25 cellular contexts compared by ENCODE assay signal in the genomic region with DNA sequence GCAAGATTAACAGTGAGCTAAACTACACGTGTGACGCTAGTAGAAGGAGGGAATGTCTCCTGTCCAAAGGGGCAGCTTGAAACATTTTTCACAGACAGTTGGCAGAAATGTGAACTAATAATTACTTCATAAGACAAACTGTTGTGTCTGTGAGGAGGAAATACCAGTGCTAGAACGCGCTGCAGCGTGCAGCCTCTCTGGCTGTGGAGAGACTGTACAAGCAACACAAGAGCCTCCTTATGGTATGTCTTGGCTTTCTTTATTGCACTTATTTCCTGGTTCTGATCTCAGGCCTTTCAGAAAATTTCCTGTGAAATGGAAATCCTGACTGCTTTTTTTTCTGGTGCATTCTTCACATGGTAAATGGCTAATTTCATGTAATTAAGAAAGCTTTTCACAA. TPM values are rescaled to one million over a fixed set of nuclear protein-coding genes. Genes with fewer than 3 reads are reported as not detected.
DNase-seq lines count a peak whose midpoint lies in the region; ATAC-seq and TF ChIP-seq lines count a peak whose summit lies in the region.
"Had no signal": no experiment of that assay in that cellular context is flagged by ENCODE, and none has a peak within 500 bp of the region (broad histone marks: within the 10 kb centered on the region; RNA-seq: fewer than 3 reads in every experiment).

No MANE protein-coding gene starts in this region.

- H3K36me3 ChIP-seq in OCI-LY7 (ENCODE audit: insufficient read depth, low read length) (no peaks in the 10 kb centered on the region), left lung (no peaks in the 10 kb centered on the region)
- H3K36me3 ChIP-seq: BLaER1 treated with 17β-estradiol and CSF1 and Interleukin-3, amounts not matched to agents 10 nM and 100 nM; esophagus squamous epithelium; right atrium auricular region had no signal

- no peaks in the 10 kb centered on the region for H3K36me3 Mint-ChIP-seq in CD14-positive monocyte
- H3K36me3 Mint-ChIP-seq in Calu3 (ENCODE audit: insufficient read depth, unreplicated experiment) = no peaks in the 10 kb centered on the region
- no peaks in the 10 kb centered on the region for H3K36me3 Mint-ChIP-seq in activated CD4-positive, alpha-beta memory T cell treated with anti-CD3 and anti-CD28 coated beads, Interleukin-2, amount 10 ng/mL, durations not matched to agents 7 days and 5 days (ENCODE audit: low read depth)
- H3K36me3 Mint-ChIP-seq: natural killer cell had no signal

- no peak overlapping the region for H3K27ac Mint-ChIP-seq in CD14-positive monocyte
- H3K27ac Mint-ChIP-seq in Calu3 (ENCODE audit: unreplicated experiment) = no peak overlapping the region
- H3K27ac Mint-ChIP-seq in activated CD4-positive, alpha-beta memory T cell treated with anti-CD3 and anti-CD28 coated beads, Interleukin-2, amount 10 ng/mL, durations not matched to agents 7 days and 5 days = no peak overlapping the region
- H3K27ac Mint-ChIP-seq: activated naive CD8-positive, alpha-beta T cell; effector memory CD8-positive, alpha-beta T cell; natural killer cell; stimulated activated memory B cell treated with anti-CD40 and anti-IgM and Interleukin-4, amounts not matched to agents 10 μg/mL and 1 μg/mL and 100 μg/mL, for 72 hours; WTC11 had no signal

- peak overlapping the region; percentile 11; the same call in 1 of the 2 replicates for H3K4me2 ChIP-seq in OCI-LY7 (ENCODE audit: low read length)
- H3K4me2 ChIP-seq: BLaER1 treated with 17β-estradiol and CSF1 and Interleukin-3, amounts not matched to agents 10 nM and 100 nM had no signal

- intact Hi-C loops in OCI-LY7 (cut with micrococcal nuclease; ENCODE audit: unreplicated experiment) = no loop called here
- intact Hi-C loops in left lung (cut with DNase I) = no loop called here
- intact Hi-C loops in CD14-positive monocyte (cut with micrococcal nuclease) = no loop called here
- intact Hi-C loops in Calu3 (cut with micrococcal nuclease; ENCODE audit: unreplicated experiment) = loop anchor here (10.0 kb wide), 2 partner anchors 115 to 205 kb away; no protein-coding TSS in a partner anchor

- peak; percentile 90 for ATAC-seq in left lung
- ATAC-seq: effector memory CD8-positive, alpha-beta T cell; natural killer cell; stimulated activated memory B cell treated with anti-CD40 and anti-IgM and Interleukin-4, amounts not matched to agents 10 μg/mL and 1 μg/mL and 100 μg/mL, for 72 hours; WTC11 had no signal

- H3K9me2 ChIP-seq in OCI-LY7 (ENCODE audit: insufficient read depth, low read length) = no peaks in the 10 kb centered on the region

- H3K4me1 ChIP-seq in OCI-LY7 (ENCODE audit: insufficient read depth, low read length, poor library complexity, severe bottlenecking) = peaks cover 13% of the 10 kb centered on the region
- H3K4me1 ChIP-seq in left lung = no peaks in the 10 kb centered on the region
- H3K4me1 ChIP-seq: esophagus squamous epithelium, right atrium auricular region had no signal

- H3K4me3 Mint-ChIP-seq in CD14-positive monocyte (no peak overlapping the region), Calu3 (ENCODE audit: low read depth, unreplicated experiment) (no peak overlapping the region)
- no peak overlapping the region for H3K4me3 Mint-ChIP-seq in activated CD4-positive, alpha-beta memory T cell treated with anti-CD3 and anti-CD28 coated beads, Interleukin-2, amount 10 ng/mL, durations not matched to agents 7 days and 5 days
- H3K4me3 Mint-ChIP-seq: activated naive CD8-positive, alpha-beta T cell; effector memory CD8-positive, alpha-beta T cell; natural killer cell; stimulated activated memory B cell treated with anti-CD40 and anti-IgM and Interleukin-4, amounts not matched to agents 10 μg/mL and 1 μg/mL and 100 μg/mL, for 72 hours; WTC11 had no signal

- H3K27ac ChIP-seq in OCI-LY7 (ENCODE audit: low read depth, low read length, poor library complexity, severe bottlenecking) = no peak overlapping the region
- H3K27ac ChIP-seq in left lung = no peak overlapping the region
- H3K27ac ChIP-seq: BLaER1 treated with 17β-estradiol and CSF1 and Interleukin-3, amounts not matched to agents 10 nM and 100 nM; esophagus squamous epithelium; right atrium auricular region had no signal

- POLR2A ChIA-PET in AG04449 (lab: Yijun Ruan, JAX) = no interaction called here
- POLR2A ChIA-PET in OCI-LY7 (lab: Charles Lee) = interaction anchor here (0.9 kb wide), 1 partner anchor 17 kb away, joined by 3 read pairs; no protein-coding TSS in a partner anchor
- POLR2A ChIA-PET in activated CD4-positive, alpha-beta memory T cell treated with anti-CD3 and anti-CD28 coated beads, Interleukin-2, amount 10 ng/mL, durations not matched to agents 7 days and 5 days (lab: Charles Lee) = no interaction called here

- BruUV-seq in OCI-LY7 (replicated peaks; lab: Mats Ljungman, UMichigan) = no TSS peak
- BruUV-seq in Calu3 (replicated peaks; lab: Mats Ljungman, UMichigan) = no TSS peak

- no peaks in the 10 kb centered on the region for H3K27me3 ChIP-seq in left lung
- H3K27me3 ChIP-seq: BLaER1 treated with 17β-estradiol and CSF1 and Interleukin-3, amounts not matched to agents 10 nM and 100 nM; esophagus squamous epithelium; right atrium auricular region had no signal

- TF ChIP-seq CTCF in AG04449 (IDR thresholded peaks at IDR 0.05; ENCODE audit: insufficient read depth, low read length, missing control alignments) = no peak
- TF ChIP-seq CTCF in OCI-LY7 (conservative IDR thresholded peaks at IDR 0.05; ENCODE audit: low read length) = no peak
- TF ChIP-seq CTCF in epithelial cell of esophagus (IDR thresholded peaks at IDR 0.05; ENCODE audit: insufficient read depth, low read depth, low read length, missing control alignments) = peak; percentile 8
- no peak for TF ChIP-seq CTCF in left lung (IDR thresholded peaks at IDR 0.05)
- no peak for TF ChIP-seq CTCF in CD14-positive monocyte (IDR thresholded peaks at IDR 0.05)
- TF ChIP-seq CTCF in Calu3 (IDR thresholded peaks at IDR 0.05; ENCODE audit: unreplicated experiment) = no peak

- H3K27me3 Mint-ChIP-seq in CD14-positive monocyte (ENCODE audit: low read depth in 3 of 3) (peaks cover 0 to 7% (median 1%) of the 10 kb centered on the region in 3 donors), Calu3 (ENCODE audit: unreplicated experiment) (no peaks in the 10 kb centered on the region)
- no peaks in the 10 kb centered on the region for H3K27me3 Mint-ChIP-seq in activated CD4-positive, alpha-beta memory T cell treated with anti-CD3 and anti-CD28 coated beads, Interleukin-2, amount 10 ng/mL, durations not matched to agents 7 days and 5 days
- H3K27me3 Mint-ChIP-seq: activated naive CD8-positive, alpha-beta T cell; effector memory CD8-positive, alpha-beta T cell; stimulated activated memory B cell treated with anti-CD40 and anti-IgM and Interleukin-4, amounts not matched to agents 10 μg/mL and 1 μg/mL and 100 μg/mL, for 72 hours had no signal

- CTCF ChIA-PET in AG04449 (lab: Yijun Ruan, JAX) = no interaction called here
- CTCF ChIA-PET in OCI-LY7 (lab: Charles Lee; ENCODE audit: unreplicated experiment) = no interaction called here
- CTCF ChIA-PET in Calu3 (lab: Charles Lee) = no interaction called here
- CTCF ChIA-PET in activated CD4-positive, alpha-beta memory T cell treated with anti-CD3 and anti-CD28 coated beads, Interleukin-2, amount 10 ng/mL, durations not matched to agents 7 days and 5 days (lab: Charles Lee) = no interaction called here

- H3K9me3 ChIP-seq in OCI-LY7 (ENCODE audit: low read length) (no peaks in the 10 kb centered on the region), left lung (no peaks in the 10 kb centered on the region)
- H3K9me3 ChIP-seq: esophagus squamous epithelium, right atrium auricular region had no signal

- H3K4me1 Mint-ChIP-seq in CD14-positive monocyte (no peaks in the 10 kb centered on the region), Calu3 (ENCODE audit: low read depth, unreplicated experiment) (no peaks in the 10 kb centered on the region)
- H3K4me1 Mint-ChIP-seq in activated CD4-positive, alpha-beta memory T cell treated with anti-CD3 and anti-CD28 coated beads, Interleukin-2, amount 10 ng/mL, durations not matched to agents 7 days and 5 days = no peaks in the 10 kb centered on the region
- H3K4me1 Mint-ChIP-seq: natural killer cell; stimulated activated memory B cell treated with anti-CD40 and anti-IgM and Interleukin-4, amounts not matched to agents 10 μg/mL and 1 μg/mL and 100 μg/mL, for 72 hours; WTC11 had no signal

- no peaks in the 10 kb centered on the region for H4K20me1 ChIP-seq in OCI-LY7 (ENCODE audit: insufficient read depth, low read length)
- H4K20me1 ChIP-seq: BLaER1 treated with 17β-estradiol and CSF1 and Interleukin-3, amounts not matched to agents 10 nM and 100 nM had no signal

- peaks cover 0 to 11% (median 7%) of the 10 kb centered on the region in 7 donors for H3K9me3 Mint-ChIP-seq in CD14-positive monocyte
- no peaks in the 10 kb centered on the region for H3K9me3 Mint-ChIP-seq in Calu3 (ENCODE audit: low read depth, unreplicated experiment)
- H3K9me3 Mint-ChIP-seq in activated CD4-positive, alpha-beta memory T cell treated with anti-CD3 and anti-CD28 coated beads, Interleukin-2, amount 10 ng/mL, durations not matched to agents 7 days and 5 days = no peaks in the 10 kb centered on the region
- H3K9me3 Mint-ChIP-seq: effector memory CD8-positive, alpha-beta T cell; natural killer cell; stimulated activated memory B cell treated with anti-CD40 and anti-IgM and Interleukin-4, amounts not matched to agents 10 μg/mL and 1 μg/mL and 100 μg/mL, for 72 hours had no signal

- no peaks in the 10 kb centered on the region for H3K79me2 ChIP-seq in OCI-LY7 (ENCODE audit: insufficient read depth, low read depth, low read length)

- DNase-seq in AG04449 (ENCODE audit: low read depth, low spot score) (peak; percentile 17), OCI-LY7 (ENCODE audit: low spot score) (no peak), epithelial cell of esophagus (ENCODE audit: low read depth) (peak; percentile 68), left lung (peak in 1 of 2 donors; percentile 43), CD14-positive monocyte (ENCODE audit: low spot score) (no peak), Calu3 (no peak)
- no peak for DNase-seq in activated CD4-positive, alpha-beta memory T cell treated with anti-CD3 and anti-CD28 coated beads, Interleukin-2, amount 10 ng/mL, durations not matched to agents 7 days and 5 days
- no peak for DNase-seq in activated CD4-positive, alpha-beta T cell treated with anti-CD3 and anti-CD28 coated beads for 48 hours
- DNase-seq: activated CD4-positive, alpha-beta T cell treated with anti-CD3 and anti-CD28 coated beads, Interleukin-2, amount 50 U/mL, for 4 hours; activated CD8-positive, alpha-beta memory T cell treated with anti-CD3 and anti-CD28 coated beads, Interleukin-2, amount 50 U/mL, for 48 hours; Caco-2; effector memory CD8-positive, alpha-beta T cell; esophagus squamous epithelium; HCEC 1CT; natural killer cell; NCI-H187 treated with DMSO at 0.1 percent for 48 hours; NCI-H748 treated with DMSO at 0.1 percent for 48 hours; RPMI8226; stimulated activated CD4-positive, alpha-beta T cell treated with anti-CD3 and anti-CD28 coated beads, Interleukin-4, amount 100 ng/mL, for 1 hour; T-helper 9 cell had no signal

- H3K4me3 ChIP-seq in AG04449 (ENCODE audit: low read depth, low read length) = no peak overlapping the region
- H3K4me3 ChIP-seq in OCI-LY7 (ENCODE audit: low read depth, low read length, poor library complexity, severe bottlenecking) = no peak overlapping the region
- H3K4me3 ChIP-seq in epithelial cell of esophagus (ENCODE audit: low read length) = no peak overlapping the region
- H3K4me3 ChIP-seq in left lung = no peak overlapping the region
- H3K4me3 ChIP-seq: BLaER1 treated with 17β-estradiol and CSF1 and Interleukin-3, amounts not matched to agents 10 nM and 100 nM; esophagus squamous epithelium; right atrium auricular region had no signal

- no peak overlapping the region; the same call in 1 of the 2 replicates for H2AFZ ChIP-seq in OCI-LY7 (ENCODE audit: low read length)

RNA-seq across cellular contexts. Expression of gene TIAM2, which starts 25.3 kb away (rescaled TPM):
- total RNA-seq in OCI-LY7 (2014; rRNA removed; shearing (Covaris generic)) = 5.4 and 8.4 TPM in 2 replicates
- 6.2 and 7.3 TPM in 2 replicates for total RNA-seq in OCI-LY7 (2022)
- total RNA-seq in left lung = 1 to 10 TPM; 6.9 to 7.8 TPM
- polyA plus RNA-seq in CD14-positive monocyte = under 1 TPM; 0.25 to 0.67 TPM
- total RNA-seq in Calu3 (2022) = 7.1 and 12.9 TPM in 2 replicates
- total RNA-seq in activated CD4-positive, alpha-beta memory T cell treated with anti-CD3 and anti-CD28 coated beads, Interleukin-2, amount 10 ng/mL, durations not matched to agents 7 days and 5 days = 1 to 10 TPM; 6.1 to 8.3 TPM

Comparison
In these comparisons a context has a peak if more than half of its experiments do, and no peak if none do; other contexts are left out.
1. DNase-seq: peak in AG04449 (single experiment) and epithelial cell of esophagus (single experiment); none in OCI-LY7 (single experiment), CD14-positive monocyte (single experiment), Calu3 (single experiment), activated CD4-positive, alpha-beta memory T cell treated with anti-CD3 and anti-CD28 coated beads, Interleukin-2, amount 10 ng/mL, durations not matched to agents 7 days and 5 days (single experiment) and activated CD4-positive, alpha-beta T cell treated with anti-CD3 and anti-CD28 coated beads for 48 hours (single experiment).